ENCODE assay signal across 8 cellular contexts in the genomic region with DNA sequence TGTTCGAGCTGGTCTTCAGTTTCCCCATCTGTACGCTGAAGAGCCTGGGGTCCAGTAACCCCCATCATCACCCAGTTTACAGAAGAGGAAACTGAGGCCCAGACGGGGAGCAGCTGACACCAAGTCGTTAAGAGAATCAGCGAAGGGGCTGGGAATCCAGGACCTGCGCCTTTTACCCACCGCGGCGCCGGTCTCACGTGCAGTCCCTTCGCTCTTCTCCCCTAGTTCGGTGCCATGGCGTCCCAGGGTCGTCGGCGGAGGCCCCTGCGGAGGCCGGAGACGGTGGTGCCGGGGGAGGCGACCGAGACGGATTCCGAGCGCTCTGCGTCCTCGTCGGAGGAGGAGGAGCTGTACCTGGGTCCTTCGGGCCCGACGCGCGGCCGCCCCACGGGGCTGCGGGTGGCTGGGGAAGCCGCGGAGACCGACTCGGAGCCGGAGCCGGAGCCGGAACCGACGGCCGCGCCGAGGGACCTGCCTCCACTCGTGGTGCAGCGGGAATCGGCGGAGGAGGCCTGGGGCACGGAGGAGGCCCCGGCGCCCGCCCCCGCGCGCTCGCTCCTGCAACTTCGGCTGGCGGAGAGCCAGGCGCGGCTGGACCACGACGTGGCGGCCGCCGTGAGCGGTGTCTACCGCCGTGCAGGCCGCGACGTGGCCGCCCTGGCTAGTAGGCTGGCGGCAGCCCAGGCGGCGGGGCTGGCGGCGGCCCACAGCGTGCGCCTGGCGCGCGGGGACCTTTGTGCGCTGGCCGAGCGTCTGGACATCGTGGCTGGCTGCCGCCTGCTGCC.
DNase-seq lines count a peak whose midpoint lies in the region; TF ChIP-seq lines count a peak whose summit lies in the region.

No MANE protein-coding gene starts in this region.

- TF ChIP-seq CTCF in C4-2B (conservative IDR thresholded peaks at IDR 0.05), result no peak

- peak overlapping the region; percentile 63 for H2AFZ ChIP-seq in neuron (ENCODE audit: low read depth, low read length)

- H3K36me3 ChIP-seq in neuron (ENCODE audit: insufficient read depth, low read length), result no peaks in the 10 kb centered on the region

- DNase-seq in HK-2 (ENCODE audit: unreplicated experiment) (peak; percentile 58), fibroblast of gingiva (ENCODE audit: low read depth) (peak; percentile 28), NCI-H774 (lab: John Stamatoyannopoulos, UW) (no peak), COR-L47 (lab: John Stamatoyannopoulos, UW) (no peak), SW480 (ENCODE audit: low spot score) (no peak)
- DNase-seq in activated CD8-positive, alpha-beta memory T cell treated with anti-CD3 and anti-CD28 coated beads, Interleukin-2, amount 50 U/mL, for 4 hours, result peak; percentile 36

- no peaks in the 10 kb centered on the region for H3K9me3 ChIP-seq in neuron (ENCODE audit: low read length)

- H3K4me1 ChIP-seq in neuron (ENCODE audit: insufficient read depth, low read length), result peaks cover 12% of the 10 kb centered on the region

- no peaks in the 10 kb centered on the region for H3K27me3 ChIP-seq in neuron (ENCODE audit: insufficient read depth, low read length)

- peak overlapping the region; percentile 88 for H3K27ac ChIP-seq in C4-2B

- H3K4me3 ChIP-seq in neuron (ENCODE audit: low read length), result peak overlapping the region; percentile 80

Comparison
In these comparisons a context has a peak if more than half of its experiments do, and no peak if none do; other contexts are left out.
1. DNase-seq: peak in HK-2 (single experiment), activated CD8-positive, alpha-beta memory T cell treated with anti-CD3 and anti-CD28 coated beads, Interleukin-2, amount 50 U/mL, for 4 hours (single experiment) and fibroblast of gingiva (single experiment); none in NCI-H774 (single experiment), COR-L47 (single experiment) and SW480 (single experiment).